ENCODE assay signal across 7 cellular contexts in the genomic region with DNA sequence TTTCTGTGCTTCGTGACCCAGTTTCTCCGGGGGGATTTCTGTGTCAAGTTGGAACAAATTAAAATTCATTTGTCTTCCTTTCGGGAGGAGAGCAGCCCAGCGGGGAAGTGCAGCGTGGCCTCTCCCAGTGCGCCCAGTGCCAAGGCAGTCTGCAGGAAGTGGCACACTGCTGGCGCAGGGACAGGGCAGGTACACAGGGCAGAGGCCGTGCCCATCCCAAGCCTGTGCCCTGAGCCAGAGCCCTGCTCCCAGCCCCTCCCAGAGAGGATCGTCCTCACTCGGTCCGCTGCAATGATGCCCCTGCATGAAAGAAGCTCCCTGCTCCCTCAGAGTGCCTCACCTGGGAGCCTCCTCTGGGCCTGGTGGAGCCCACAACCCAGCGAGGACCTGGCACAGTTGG.
"Had no signal": no experiment of that assay in that cellular context is flagged by ENCODE, and none has a peak within 500 bp of the region (broad histone marks: within the 10 kb centered on the region; RNA-seq: fewer than 3 reads in every experiment).

No MANE protein-coding gene starts in this region.

- DNase-seq: HFFc6 had no signal

- H3K4me1 Mint-ChIP-seq: GM23338, IgD-negative memory B cell had no signal

- ATAC-seq: GM23338, HCT116, HepG2 had no signal

- H3K27me3 Mint-ChIP-seq: IgD-negative memory B cell had no signal

- H3K4me3 Mint-ChIP-seq: GM23338, HFFc6 had no signal

- H3K27ac Mint-ChIP-seq: GM23338, HFFc6, IgD-negative memory B cell had no signal

- H3K4me1 ChIP-seq: HAP-1 had no signal

- H3K4me2 ChIP-seq: GM23338 had no signal

- H3K36me3 Mint-ChIP-seq: IgD-negative memory B cell had no signal

- H2AFZ ChIP-seq: GM23338 had no signal

- H3K9me3 ChIP-seq: HAP-1 had no signal

- H3K36me3 ChIP-seq: HAP-1 had no signal

- H3K27ac ChIP-seq: HL-60 had no signal

- H3K4me3 ChIP-seq: GM23338, HAP-1 had no signal
